Comparison of ENCODE assay signal across 1 cellular context in the genomic region with DNA sequence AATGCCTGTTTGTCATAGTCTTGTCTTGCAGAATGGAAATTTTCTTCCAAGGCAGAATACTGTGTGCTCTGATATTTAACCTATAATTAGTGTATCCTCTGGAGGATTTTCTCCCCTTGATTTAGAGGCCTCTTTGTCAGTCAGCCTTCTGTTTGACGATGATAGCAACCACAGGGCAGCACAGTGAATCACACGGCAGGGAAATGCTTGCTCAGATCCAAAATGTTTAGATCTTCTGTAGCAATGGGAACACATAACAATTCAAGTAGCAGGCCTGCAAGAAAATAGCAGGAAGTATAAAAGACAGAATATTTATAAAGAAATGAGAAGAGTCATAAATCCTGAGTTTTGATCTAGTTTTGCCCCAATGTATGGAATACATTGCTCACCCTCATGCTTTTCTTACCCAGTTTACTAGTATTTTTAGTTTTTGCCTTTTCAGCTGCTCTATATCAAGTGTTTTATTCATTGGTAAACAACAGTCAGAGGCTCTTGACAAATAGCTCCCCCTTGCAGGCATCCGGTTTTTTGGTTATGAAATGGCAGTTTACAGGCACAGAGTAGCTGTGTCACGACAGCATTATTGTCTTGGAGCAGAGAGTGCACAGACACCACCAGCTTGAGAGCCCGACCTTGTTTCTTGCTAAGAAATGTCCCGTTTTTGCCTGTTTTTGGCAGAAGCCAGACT.
TF ChIP-seq lines count a peak whose summit lies in the region.

No MANE protein-coding gene starts in this region.

TF ChIP-seq in K562, 482 proteins besides CTCF, POLR2A, EP300 and RAD21 (continued from another document and continues in another):
- TF ChIP-seq, protein P1, sequence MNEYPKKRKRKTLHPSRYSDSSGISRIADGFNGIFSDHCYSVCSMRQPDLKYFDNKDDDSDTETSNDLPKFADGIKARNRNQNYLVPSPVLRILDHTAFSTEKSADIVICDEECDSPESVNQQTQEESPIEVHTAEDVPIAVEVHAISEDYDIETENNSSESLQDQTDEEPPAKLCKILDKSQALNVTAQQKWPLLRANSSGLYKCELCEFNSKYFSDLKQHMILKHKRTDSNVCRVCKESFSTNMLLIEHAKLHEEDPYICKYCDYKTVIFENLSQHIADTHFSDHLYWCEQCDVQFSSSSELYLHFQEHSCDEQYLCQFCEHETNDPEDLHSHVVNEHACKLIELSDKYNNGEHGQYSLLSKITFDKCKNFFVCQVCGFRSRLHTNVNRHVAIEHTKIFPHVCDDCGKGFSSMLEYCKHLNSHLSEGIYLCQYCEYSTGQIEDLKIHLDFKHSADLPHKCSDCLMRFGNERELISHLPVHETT (CRISPR knock-in tag; conservative IDR thresholded peaks at IDR 0.05 in 1 of 2, IDR thresholded peaks at IDR 0.05 in 1 of 2) = peak in 1 of 2 experiments; percentile 16; a peak in 1 of 4 replicates
- TF ChIP-seq ZNF766 (CRISPR knock-in tag; conservative IDR thresholded peaks at IDR 0.05) (peak; percentile 67), GATAD2B (IDR thresholded peaks at IDR 0.05; ENCODE audit: borderline replicate concordance) (no peak), CBFA2T2 (conservative IDR thresholded peaks at IDR 0.05) (peak; percentile 71), BRD9 (IDR thresholded peaks at IDR 0.05; ENCODE audit: low read depth, partially characterized antibody) (no peak), YY1 (IDR thresholded peaks at IDR 0.05; ENCODE audit: borderline replicate concordance in 1 of 3, control insufficient read depth in 1 of 3, extremely low read depth in 1 of 3, insufficient read depth in 3 of 3, insufficient read length in 1 of 3, insufficient replicate concordance in 2 of 3, low read depth in 1 of 3, low read length in 2 of 3) (peak in 1 of 3 experiments; percentile 61), ETV5 (CRISPR knock-in tag; IDR thresholded peaks at IDR 0.05; ENCODE audit: low read depth) (no peak), TOE1 (IDR thresholded peaks at IDR 0.05; ENCODE audit: borderline replicate concordance) (0 out of 2 replicates have a peak, but pooled peaks have one; percentile 26), TOE1 (CRISPR knock-in tag; IDR thresholded peaks at IDR 0.05; ENCODE audit: borderline replicate concordance, low read depth) (no peak), MAFF (IDR thresholded peaks at IDR 0.05; ENCODE audit: low read length) (peak; percentile 52; the same call in 1 of the 2 replicates), PCBP2 (IDR thresholded peaks at IDR 0.05; ENCODE audit: low read depth, low read length, poor library complexity, severe bottlenecking) (no peak), ERF (CRISPR knock-in tag; IDR thresholded peaks at IDR 0.05) (peak; percentile 47; the same call in 1 of the 2 replicates), CHCHD3 (CRISPR knock-in tag; IDR thresholded peaks at IDR 0.05) (no peak), ESRRB (CRISPR knock-in tag; IDR thresholded peaks at IDR 0.05; ENCODE audit: borderline replicate concordance) (no peak), KDM1A (IDR thresholded peaks at IDR 0.05) (peak; percentile 73 to 78), C11orf30 (IDR thresholded peaks at IDR 0.05; ENCODE audit: low read depth) (peak; percentile 47), HMG20A (CRISPR knock-in tag; conservative IDR thresholded peaks at IDR 0.05) (no peak), WHSC1 (IDR thresholded peaks at IDR 0.05; ENCODE audit: low read length) (no peak), ZNF384 (IDR thresholded peaks at IDR 0.05; ENCODE audit: low read depth, low read length) (no peak), LEF1 (IDR thresholded peaks at IDR 0.05) (peak; percentile 68), ZNF253 (CRISPR knock-in tag; conservative IDR thresholded peaks at IDR 0.05) (no peak), ARNT (IDR thresholded peaks at IDR 0.05) (0 out of 4 replicates have a peak, but pooled peaks of 1 of the 2 experiments have one; percentile 67), ATF1 (CRISPR knock-in tag; IDR thresholded peaks at IDR 0.05) (no peak), ATF1 (tag; IDR thresholded peaks at IDR 0.05) (peak; percentile 33), ZNF644 (tag; IDR thresholded peaks at IDR 0.05; ENCODE audit: low read depth) (peak; percentile 82), MEIS2 (IDR thresholded peaks at IDR 0.05; ENCODE audit: partially characterized antibody) (peak; percentile 93), MXI1 (IDR thresholded peaks at IDR 0.05; ENCODE audit: low read depth, low read length) (no peak), RCOR1 (IDR thresholded peaks at IDR 0.05; ENCODE audit: borderline replicate concordance in 1 of 2, low read depth in 2 of 2, low read length in 2 of 2) (peak in 1 of 2 experiments; percentile 70; a peak in 2 of 4 replicates), NFYB (IDR thresholded peaks at IDR 0.05; ENCODE audit: extremely low read depth, insufficient read length) (no peak), MAFG (tag; conservative IDR thresholded peaks at IDR 0.05) (peak; percentile 42), TAL1 (IDR thresholded peaks at IDR 0.05) (peak; percentile 78), RNF2 (IDR thresholded peaks at IDR 0.05) (no peak), ZNF583 (CRISPR knock-in tag; IDR thresholded peaks at IDR 0.05) (no peak), SREBF2 (CRISPR knock-in tag; IDR thresholded peaks at IDR 0.05) (no peak), ZNF146 (CRISPR knock-in tag; IDR thresholded peaks at IDR 0.05; ENCODE audit: unreplicated experiment) (no peak), CBFA2T3 (IDR thresholded peaks at IDR 0.05) (peak; percentile 85), MTA2 (IDR thresholded peaks at IDR 0.05; ENCODE audit: low read depth) (peak; percentile 66), ZNF134 (CRISPR knock-in tag; conservative IDR thresholded peaks at IDR 0.05) (0 out of 2 replicates have a peak, but pooled peaks have one; percentile 8), YBX1 (IDR thresholded peaks at IDR 0.05) (no peak), PYGO2 (tag; IDR thresholded peaks at IDR 0.05) (no peak), ZSCAN32 (CRISPR knock-in tag; IDR thresholded peaks at IDR 0.05) (no peak), FOXJ2 (tag; IDR thresholded peaks at IDR 0.05) (peak; percentile 69), SMAD3 (CRISPR knock-in tag; conservative IDR thresholded peaks at IDR 0.05) (0 out of 2 replicates have a peak, but pooled peaks have one; percentile 25), ZNF79 (CRISPR knock-in tag; IDR thresholded peaks at IDR 0.05; ENCODE audit: low read depth) (no peak), FOSL1 (tag; conservative IDR thresholded peaks at IDR 0.05) (peak; percentile 84), ADNP (tag; IDR thresholded peaks at IDR 0.05) (no peak; the same call in 1 of the 2 replicates), TRIM24 (IDR thresholded peaks at IDR 0.05) (peak in 1 of 2 experiments; percentile 41; a peak in 2 of 4 replicates), HDAC2 (IDR thresholded peaks at IDR 0.05) (0 out of 2 replicates have a peak, but pooled peaks have one; percentile 31), HDAC1 (IDR thresholded peaks at IDR 0.05) (peak in 1 of 2 experiments; percentile 59; a peak in 2 of 4 replicates)
- TF ChIP-seq, protein P2, sequence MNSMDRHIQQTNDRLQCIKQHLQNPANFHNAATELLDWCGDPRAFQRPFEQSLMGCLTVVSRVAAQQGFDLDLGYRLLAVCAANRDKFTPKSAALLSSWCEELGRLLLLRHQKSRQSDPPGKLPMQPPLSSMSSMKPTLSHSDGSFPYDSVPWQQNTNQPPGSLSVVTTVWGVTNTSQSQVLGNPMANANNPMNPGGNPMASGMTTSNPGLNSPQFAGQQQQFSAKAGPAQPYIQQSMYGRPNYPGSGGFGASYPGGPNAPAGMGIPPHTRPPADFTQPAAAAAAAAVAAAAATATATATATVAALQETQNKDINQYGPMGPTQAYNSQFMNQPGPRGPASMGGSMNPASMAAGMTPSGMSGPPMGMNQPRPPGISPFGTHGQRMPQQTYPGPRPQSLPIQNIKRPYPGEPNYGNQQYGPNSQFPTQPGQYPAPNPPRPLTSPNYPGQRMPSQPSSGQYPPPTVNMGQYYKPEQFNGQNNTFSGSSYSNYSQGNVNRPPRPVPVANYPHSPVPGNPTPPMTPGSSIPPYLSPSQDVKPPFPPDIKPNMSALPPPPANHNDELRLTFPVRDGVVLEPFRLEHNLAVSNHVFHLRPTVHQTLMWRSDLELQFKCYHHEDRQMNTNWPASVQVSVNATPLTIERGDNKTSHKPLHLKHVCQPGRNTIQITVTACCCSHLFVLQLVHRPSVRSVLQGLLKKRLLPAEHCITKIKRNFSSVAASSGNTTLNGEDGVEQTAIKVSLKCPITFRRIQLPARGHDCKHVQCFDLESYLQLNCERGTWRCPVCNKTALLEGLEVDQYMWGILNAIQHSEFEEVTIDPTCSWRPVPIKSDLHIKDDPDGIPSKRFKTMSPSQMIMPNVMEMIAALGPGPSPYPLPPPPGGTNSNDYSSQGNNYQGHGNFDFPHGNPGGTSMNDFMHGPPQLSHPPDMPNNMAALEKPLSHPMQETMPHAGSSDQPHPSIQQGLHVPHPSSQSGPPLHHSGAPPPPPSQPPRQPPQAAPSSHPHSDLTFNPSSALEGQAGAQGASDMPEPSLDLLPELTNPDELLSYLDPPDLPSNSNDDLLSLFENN (IDR thresholded peaks at IDR 0.05; ENCODE audit: low read depth in 2 of 2, low read length in 2 of 2) = peak in 1 of 2 experiments; percentile 60; a peak in 1 of 4 replicates
- TF ChIP-seq, protein P3, sequence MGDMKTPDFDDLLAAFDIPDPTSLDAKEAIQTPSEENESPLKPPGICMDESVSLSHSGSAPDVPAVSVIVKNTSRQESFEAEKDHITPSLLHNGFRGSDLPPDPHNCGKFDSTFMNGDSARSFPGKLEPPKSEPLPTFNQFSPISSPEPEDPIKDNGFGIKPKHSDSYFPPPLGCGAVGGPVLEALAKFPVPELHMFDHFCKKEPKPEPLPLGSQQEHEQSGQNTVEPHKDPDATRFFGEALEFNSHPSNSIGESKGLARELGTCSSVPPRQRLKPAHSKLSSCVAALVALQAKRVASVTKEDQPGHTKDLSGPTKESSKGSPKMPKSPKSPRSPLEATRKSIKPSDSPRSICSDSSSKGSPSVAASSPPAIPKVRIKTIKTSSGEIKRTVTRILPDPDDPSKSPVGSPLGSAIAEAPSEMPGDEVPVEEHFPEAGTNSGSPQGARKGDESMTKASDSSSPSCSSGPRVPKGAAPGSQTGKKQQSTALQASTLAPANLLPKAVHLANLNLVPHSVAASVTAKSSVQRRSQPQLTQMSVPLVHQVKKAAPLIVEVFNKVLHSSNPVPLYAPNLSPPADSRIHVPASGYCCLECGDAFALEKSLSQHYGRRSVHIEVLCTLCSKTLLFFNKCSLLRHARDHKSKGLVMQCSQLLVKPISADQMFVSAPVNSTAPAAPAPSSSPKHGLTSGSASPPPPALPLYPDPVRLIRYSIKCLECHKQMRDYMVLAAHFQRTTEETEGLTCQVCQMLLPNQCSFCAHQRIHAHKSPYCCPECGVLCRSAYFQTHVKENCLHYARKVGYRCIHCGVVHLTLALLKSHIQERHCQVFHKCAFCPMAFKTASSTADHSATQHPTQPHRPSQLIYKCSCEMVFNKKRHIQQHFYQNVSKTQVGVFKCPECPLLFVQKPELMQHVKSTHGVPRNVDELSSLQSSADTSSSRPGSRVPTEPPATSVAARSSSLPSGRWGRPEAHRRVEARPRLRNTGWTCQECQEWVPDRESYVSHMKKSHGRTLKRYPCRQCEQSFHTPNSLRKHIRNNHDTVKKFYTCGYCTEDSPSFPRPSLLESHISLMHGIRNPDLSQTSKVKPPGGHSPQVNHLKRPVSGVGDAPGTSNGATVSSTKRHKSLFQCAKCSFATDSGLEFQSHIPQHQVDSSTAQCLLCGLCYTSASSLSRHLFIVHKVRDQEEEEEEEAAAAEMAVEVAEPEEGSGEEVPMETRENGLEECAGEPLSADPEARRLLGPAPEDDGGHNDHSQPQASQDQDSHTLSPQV (IDR thresholded peaks at IDR 0.05) = peak; percentile 85
- TF ChIP-seq, protein P4, sequence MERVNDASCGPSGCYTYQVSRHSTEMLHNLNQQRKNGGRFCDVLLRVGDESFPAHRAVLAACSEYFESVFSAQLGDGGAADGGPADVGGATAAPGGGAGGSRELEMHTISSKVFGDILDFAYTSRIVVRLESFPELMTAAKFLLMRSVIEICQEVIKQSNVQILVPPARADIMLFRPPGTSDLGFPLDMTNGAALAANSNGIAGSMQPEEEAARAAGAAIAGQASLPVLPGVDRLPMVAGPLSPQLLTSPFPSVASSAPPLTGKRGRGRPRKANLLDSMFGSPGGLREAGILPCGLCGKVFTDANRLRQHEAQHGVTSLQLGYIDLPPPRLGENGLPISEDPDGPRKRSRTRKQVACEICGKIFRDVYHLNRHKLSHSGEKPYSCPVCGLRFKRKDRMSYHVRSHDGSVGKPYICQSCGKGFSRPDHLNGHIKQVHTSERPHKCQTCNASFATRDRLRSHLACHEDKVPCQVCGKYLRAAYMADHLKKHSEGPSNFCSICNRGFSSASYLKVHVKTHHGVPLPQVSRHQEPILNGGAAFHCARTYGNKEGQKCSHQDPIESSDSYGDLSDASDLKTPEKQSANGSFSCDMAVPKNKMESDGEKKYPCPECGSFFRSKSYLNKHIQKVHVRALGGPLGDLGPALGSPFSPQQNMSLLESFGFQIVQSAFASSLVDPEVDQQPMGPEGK (CRISPR knock-in tag; IDR thresholded peaks at IDR 0.05; ENCODE audit: borderline replicate concordance) = peak; percentile 72; the same call in 1 of the 2 replicates
- TF ChIP-seq, protein P5, sequence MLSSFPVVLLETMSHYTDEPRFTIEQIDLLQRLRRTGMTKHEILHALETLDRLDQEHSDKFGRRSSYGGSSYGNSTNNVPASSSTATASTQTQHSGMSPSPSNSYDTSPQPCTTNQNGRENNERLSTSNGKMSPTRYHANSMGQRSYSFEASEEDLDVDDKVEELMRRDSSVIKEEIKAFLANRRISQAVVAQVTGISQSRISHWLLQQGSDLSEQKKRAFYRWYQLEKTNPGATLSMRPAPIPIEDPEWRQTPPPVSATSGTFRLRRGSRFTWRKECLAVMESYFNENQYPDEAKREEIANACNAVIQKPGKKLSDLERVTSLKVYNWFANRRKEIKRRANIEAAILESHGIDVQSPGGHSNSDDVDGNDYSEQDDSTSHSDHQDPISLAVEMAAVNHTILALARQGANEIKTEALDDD (IDR thresholded peaks at IDR 0.05) = peak; percentile 37; the same call in 1 of the 2 replicates
- TF ChIP-seq, protein P6, sequence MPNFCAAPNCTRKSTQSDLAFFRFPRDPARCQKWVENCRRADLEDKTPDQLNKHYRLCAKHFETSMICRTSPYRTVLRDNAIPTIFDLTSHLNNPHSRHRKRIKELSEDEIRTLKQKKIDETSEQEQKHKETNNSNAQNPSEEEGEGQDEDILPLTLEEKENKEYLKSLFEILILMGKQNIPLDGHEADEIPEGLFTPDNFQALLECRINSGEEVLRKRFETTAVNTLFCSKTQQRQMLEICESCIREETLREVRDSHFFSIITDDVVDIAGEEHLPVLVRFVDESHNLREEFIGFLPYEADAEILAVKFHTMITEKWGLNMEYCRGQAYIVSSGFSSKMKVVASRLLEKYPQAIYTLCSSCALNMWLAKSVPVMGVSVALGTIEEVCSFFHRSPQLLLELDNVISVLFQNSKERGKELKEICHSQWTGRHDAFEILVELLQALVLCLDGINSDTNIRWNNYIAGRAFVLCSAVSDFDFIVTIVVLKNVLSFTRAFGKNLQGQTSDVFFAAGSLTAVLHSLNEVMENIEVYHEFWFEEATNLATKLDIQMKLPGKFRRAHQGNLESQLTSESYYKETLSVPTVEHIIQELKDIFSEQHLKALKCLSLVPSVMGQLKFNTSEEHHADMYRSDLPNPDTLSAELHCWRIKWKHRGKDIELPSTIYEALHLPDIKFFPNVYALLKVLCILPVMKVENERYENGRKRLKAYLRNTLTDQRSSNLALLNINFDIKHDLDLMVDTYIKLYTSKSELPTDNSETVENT (CRISPR knock-in tag; IDR thresholded peaks at IDR 0.05) = no peak
- TF ChIP-seq, protein P7, sequence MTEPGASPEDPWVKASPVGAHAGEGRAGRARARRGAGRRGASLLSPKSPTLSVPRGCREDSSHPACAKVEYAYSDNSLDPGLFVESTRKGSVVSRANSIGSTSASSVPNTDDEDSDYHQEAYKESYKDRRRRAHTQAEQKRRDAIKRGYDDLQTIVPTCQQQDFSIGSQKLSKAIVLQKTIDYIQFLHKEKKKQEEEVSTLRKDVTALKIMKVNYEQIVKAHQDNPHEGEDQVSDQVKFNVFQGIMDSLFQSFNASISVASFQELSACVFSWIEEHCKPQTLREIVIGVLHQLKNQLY (CRISPR knock-in tag; conservative IDR thresholded peaks at IDR 0.05) = no peak
